ENCODE assay signal across 23 cellular contexts in genomic region chr2:190214434-190215194, GRCh38.
DNase-seq lines count a peak whose midpoint lies in the region; ATAC-seq and TF ChIP-seq lines count a peak whose summit lies in the region.
"Had no signal": no experiment of that assay in that cellular context is flagged by ENCODE, and none has a peak within 500 bp of the region (broad histone marks: within the 10 kb centered on the region; RNA-seq: fewer than 3 reads in every experiment).

No MANE protein-coding gene starts in this region.

- intact Hi-C loops in right cardiac atrium (cut with DNase I): no loop called here

- DNase-seq in LHCN-M2 (ENCODE audit: low read depth) (peak; percentile 50), cardiac fibroblast (ENCODE audit: low read depth in 2 of 2) (peak; percentile 76 to 83), right cardiac atrium (peak in 1 of 3 donors; percentile 30), skeletal muscle cell (ENCODE audit: low read depth) (peak; percentile 37), LoVo (ENCODE audit: low spot score) (no peak), amniotic stem cell (lab: John Stamatoyannopoulos, UW) (no peak)
- DNase-seq: activated B cell treated with CpG ODN at 0.5 μM for 24 hours; activated CD4-positive, alpha-beta memory T cell treated with anti-CD3 and anti-CD28 coated beads, Interleukin-2, amount 10 ng/mL, durations not matched to agents 7 days and 5 days; activated T-cell treated with anti-CD3 and anti-CD28 coated beads, Interleukin-2, amount 50 U/mL, for 24 hours; cerebellar nuclear complex; COR-L47; effector memory CD4-positive, alpha-beta T cell; Kasumi-1; NCI-H1417; NCI-H2171 treated with DMSO at 0.1 percent for 48 hours; SIG-M5; stimulated activated CD4-positive, alpha-beta T cell treated with anti-CD3 and anti-CD28 coated beads, Interleukin-4, amount 100 ng/mL, for 24 hours had no signal

- WGBS in right cardiac atrium: 39% methylated on average over 7 of the region's 7 CpGs

- no peaks in the 10 kb centered on the region for H3K27me3 ChIP-seq in right cardiac atrium (ENCODE audit: control insufficient read depth, insufficient read depth)
- H3K27me3 ChIP-seq: pancreas had no signal

- peak overlapping the region; percentile 70 for H3K27ac ChIP-seq in right cardiac atrium (ENCODE audit: low read length)
- H3K27ac ChIP-seq: pancreas had no signal

- H3K9me3 ChIP-seq in right cardiac atrium (ENCODE audit: control insufficient read depth, low read length): no peaks in the 10 kb centered on the region
- H3K9me3 ChIP-seq: HAP-1, pancreas had no signal

- TF ChIP-seq CTCF in cardiac fibroblast (IDR thresholded peaks at IDR 0.05; ENCODE audit: low read depth, low read length): no peak

- no peak overlapping the region for H3K4me3 ChIP-seq in cardiac fibroblast (replicated peaks in 1 of 2; ENCODE audit: low read depth in 2 of 2, low read length in 2 of 2)
- H3K4me3 ChIP-seq in right cardiac atrium (ENCODE audit: low read length): no peak overlapping the region
- H3K4me3 ChIP-seq in skeletal muscle cell (ENCODE audit: low read depth, low read length): no peak overlapping the region
- H3K4me3 ChIP-seq: HAP-1, pancreas, skin epidermis had no signal

- ATAC-seq in right cardiac atrium (peak; percentile 66 to 85), HG02588 (IDR thresholded peaks at IDR 0.05; ENCODE audit: unreplicated experiment) (no peak), HG02571 (IDR thresholded peaks at IDR 0.05; ENCODE audit: unreplicated experiment) (no peak)
- ATAC-seq: activated naive CD4-positive, alpha-beta T cell treated with anti-CD3 and anti-CD28 coated beads, Interleukin-2, amount 50 U/mL, for 72 hours had no signal

- peaks cover 3% of the 10 kb centered on the region for H3K4me1 ChIP-seq in right cardiac atrium (ENCODE audit: control insufficient read depth, insufficient read depth, low read length)
- H3K4me1 ChIP-seq: pancreas had no signal

Comparison
In these comparisons a context has a peak if more than half of its experiments do, and no peak if none do; other contexts are left out.
1. DNase-seq: peak in LHCN-M2 (single experiment), cardiac fibroblast (2 of 2) and skeletal muscle cell (single experiment); none in LoVo (single experiment) and amniotic stem cell (single experiment).
2. ATAC-seq: peak in right cardiac atrium (2 of 2); none in HG02588 (single experiment) and HG02571 (single experiment).